Comparison of ENCODE assay signal across 1 cellular context in the genomic region with DNA sequence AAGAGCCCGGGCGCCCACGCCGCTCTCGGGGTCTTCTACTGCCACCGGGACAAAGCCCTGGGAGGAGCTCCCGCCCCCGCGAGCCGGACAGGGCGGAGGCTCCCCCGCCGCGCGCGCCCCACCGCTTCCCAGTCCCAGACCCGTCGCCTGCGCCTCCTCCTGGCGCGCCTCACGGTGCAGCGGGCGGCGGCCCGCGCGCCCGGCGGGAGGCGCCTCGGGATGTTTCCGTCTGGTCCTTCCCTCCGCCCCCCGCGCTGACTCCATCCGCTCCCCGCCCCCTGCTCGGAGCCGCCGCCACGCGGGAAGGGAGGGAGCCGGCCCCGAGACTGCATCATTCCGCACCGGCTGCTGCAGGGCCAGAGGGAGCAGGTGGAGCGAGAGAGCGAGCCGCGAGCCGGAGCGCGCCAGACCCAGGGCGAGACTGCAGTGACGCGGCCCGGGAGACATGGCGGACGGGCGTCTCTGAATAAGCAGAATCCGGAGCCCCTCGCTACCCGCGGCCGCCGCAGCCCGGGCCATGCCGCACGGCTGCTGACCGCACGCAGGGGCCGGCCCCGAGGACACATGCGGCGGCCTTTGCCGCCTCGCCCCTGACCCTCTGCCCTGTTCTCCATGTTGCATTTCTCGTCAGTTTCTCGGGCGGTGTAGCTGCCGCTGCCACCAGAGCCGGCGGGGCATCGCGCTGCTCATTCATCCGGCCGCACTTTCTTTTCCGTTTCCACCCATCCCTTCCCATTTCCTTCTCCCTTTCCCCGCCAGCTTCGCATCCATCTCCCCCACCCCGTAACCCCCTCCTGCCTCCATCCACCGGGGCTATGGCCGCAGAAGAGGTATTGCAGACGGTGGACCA.
TF ChIP-seq lines count a peak whose summit lies in the region.

A gene (plus strand): TSS at position 331 of the 850 bp plus-strand sequence. CDS start 485 bp downstream, at position 816.

TF ChIP-seq in K562, 482 proteins besides CTCF, POLR2A, EP300 and RAD21 (continued from another document and continues in another):
- TF ChIP-seq, protein P1, sequence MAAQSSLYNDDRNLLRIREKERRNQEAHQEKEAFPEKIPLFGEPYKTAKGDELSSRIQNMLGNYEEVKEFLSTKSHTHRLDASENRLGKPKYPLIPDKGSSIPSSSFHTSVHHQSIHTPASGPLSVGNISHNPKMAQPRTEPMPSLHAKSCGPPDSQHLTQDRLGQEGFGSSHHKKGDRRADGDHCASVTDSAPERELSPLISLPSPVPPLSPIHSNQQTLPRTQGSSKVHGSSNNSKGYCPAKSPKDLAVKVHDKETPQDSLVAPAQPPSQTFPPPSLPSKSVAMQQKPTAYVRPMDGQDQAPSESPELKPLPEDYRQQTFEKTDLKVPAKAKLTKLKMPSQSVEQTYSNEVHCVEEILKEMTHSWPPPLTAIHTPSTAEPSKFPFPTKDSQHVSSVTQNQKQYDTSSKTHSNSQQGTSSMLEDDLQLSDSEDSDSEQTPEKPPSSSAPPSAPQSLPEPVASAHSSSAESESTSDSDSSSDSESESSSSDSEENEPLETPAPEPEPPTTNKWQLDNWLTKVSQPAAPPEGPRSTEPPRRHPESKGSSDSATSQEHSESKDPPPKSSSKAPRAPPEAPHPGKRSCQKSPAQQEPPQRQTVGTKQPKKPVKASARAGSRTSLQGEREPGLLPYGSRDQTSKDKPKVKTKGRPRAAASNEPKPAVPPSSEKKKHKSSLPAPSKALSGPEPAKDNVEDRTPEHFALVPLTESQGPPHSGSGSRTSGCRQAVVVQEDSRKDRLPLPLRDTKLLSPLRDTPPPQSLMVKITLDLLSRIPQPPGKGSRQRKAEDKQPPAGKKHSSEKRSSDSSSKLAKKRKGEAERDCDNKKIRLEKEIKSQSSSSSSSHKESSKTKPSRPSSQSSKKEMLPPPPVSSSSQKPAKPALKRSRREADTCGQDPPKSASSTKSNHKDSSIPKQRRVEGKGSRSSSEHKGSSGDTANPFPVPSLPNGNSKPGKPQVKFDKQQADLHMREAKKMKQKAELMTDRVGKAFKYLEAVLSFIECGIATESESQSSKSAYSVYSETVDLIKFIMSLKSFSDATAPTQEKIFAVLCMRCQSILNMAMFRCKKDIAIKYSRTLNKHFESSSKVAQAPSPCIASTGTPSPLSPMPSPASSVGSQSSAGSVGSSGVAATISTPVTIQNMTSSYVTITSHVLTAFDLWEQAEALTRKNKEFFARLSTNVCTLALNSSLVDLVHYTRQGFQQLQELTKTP (IDR thresholded peaks at IDR 0.05; ENCODE audit: low read depth in 1 of 2, partially characterized antibody in 2 of 2), result no peak
- TF ChIP-seq MECOM (CRISPR knock-in tag; IDR thresholded peaks at IDR 0.05) (no peak), TEAD1 (CRISPR knock-in tag; IDR thresholded peaks at IDR 0.05) (no peak), ZNF696 (CRISPR knock-in tag; conservative IDR thresholded peaks at IDR 0.05) (no peak), MEIS2 (IDR thresholded peaks at IDR 0.05; ENCODE audit: partially characterized antibody) (peak; percentile 37), SAFB (IDR thresholded peaks at IDR 0.05; ENCODE audit: borderline replicate concordance, low read depth, low read length) (peak; percentile 41; the same call in 1 of the 2 replicates), MED1 (CRISPR knock-in tag; IDR thresholded peaks at IDR 0.05; ENCODE audit: borderline replicate concordance) (no peak), MCM7 (IDR thresholded peaks at IDR 0.05) (no peak), POLR2H (tag; IDR thresholded peaks at IDR 0.05; ENCODE audit: low read depth) (no peak), PHB (CRISPR knock-in tag; IDR thresholded peaks at IDR 0.05) (no peak), ZFP1 (CRISPR knock-in tag; IDR thresholded peaks at IDR 0.05) (no peak), BCL6 (CRISPR knock-in tag; IDR thresholded peaks at IDR 0.05) (no peak), ELF2 (CRISPR knock-in tag; IDR thresholded peaks at IDR 0.05) (no peak), RFX5 (IDR thresholded peaks at IDR 0.05; ENCODE audit: low read depth, low read length) (no peak), NELFE (IDR thresholded peaks at IDR 0.05; ENCODE audit: insufficient read depth, insufficient read length) (no peak), ZNF23 (CRISPR knock-in tag; IDR thresholded peaks at IDR 0.05) (no peak), ZNF146 (CRISPR knock-in tag; IDR thresholded peaks at IDR 0.05; ENCODE audit: unreplicated experiment) (no peak), ZNF274 (IDR thresholded peaks at IDR 0.05; ENCODE audit: borderline replicate concordance, low read depth, low read length) (no peak)
- TF ChIP-seq, protein P2, sequence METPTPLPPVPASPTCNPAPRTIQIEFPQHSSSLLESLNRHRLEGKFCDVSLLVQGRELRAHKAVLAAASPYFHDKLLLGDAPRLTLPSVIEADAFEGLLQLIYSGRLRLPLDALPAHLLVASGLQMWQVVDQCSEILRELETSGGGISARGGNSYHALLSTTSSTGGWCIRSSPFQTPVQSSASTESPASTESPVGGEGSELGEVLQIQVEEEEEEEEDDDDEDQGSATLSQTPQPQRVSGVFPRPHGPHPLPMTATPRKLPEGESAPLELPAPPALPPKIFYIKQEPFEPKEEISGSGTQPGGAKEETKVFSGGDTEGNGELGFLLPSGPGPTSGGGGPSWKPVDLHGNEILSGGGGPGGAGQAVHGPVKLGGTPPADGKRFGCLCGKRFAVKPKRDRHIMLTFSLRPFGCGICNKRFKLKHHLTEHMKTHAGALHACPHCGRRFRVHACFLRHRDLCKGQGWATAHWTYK (CRISPR knock-in tag; IDR thresholded peaks at IDR 0.05), result peak; percentile 37; the same call in 1 of the 2 replicates
- TF ChIP-seq, protein P3, sequence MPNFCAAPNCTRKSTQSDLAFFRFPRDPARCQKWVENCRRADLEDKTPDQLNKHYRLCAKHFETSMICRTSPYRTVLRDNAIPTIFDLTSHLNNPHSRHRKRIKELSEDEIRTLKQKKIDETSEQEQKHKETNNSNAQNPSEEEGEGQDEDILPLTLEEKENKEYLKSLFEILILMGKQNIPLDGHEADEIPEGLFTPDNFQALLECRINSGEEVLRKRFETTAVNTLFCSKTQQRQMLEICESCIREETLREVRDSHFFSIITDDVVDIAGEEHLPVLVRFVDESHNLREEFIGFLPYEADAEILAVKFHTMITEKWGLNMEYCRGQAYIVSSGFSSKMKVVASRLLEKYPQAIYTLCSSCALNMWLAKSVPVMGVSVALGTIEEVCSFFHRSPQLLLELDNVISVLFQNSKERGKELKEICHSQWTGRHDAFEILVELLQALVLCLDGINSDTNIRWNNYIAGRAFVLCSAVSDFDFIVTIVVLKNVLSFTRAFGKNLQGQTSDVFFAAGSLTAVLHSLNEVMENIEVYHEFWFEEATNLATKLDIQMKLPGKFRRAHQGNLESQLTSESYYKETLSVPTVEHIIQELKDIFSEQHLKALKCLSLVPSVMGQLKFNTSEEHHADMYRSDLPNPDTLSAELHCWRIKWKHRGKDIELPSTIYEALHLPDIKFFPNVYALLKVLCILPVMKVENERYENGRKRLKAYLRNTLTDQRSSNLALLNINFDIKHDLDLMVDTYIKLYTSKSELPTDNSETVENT (CRISPR knock-in tag; IDR thresholded peaks at IDR 0.05), result no peak; the same call in 1 of the 2 replicates
- TF ChIP-seq, protein P4, sequence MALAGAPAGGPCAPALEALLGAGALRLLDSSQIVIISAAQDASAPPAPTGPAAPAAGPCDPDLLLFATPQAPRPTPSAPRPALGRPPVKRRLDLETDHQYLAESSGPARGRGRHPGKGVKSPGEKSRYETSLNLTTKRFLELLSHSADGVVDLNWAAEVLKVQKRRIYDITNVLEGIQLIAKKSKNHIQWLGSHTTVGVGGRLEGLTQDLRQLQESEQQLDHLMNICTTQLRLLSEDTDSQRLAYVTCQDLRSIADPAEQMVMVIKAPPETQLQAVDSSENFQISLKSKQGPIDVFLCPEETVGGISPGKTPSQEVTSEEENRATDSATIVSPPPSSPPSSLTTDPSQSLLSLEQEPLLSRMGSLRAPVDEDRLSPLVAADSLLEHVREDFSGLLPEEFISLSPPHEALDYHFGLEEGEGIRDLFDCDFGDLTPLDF (CRISPR knock-in tag; IDR thresholded peaks at IDR 0.05), result no peak
- TF ChIP-seq, protein P5, sequence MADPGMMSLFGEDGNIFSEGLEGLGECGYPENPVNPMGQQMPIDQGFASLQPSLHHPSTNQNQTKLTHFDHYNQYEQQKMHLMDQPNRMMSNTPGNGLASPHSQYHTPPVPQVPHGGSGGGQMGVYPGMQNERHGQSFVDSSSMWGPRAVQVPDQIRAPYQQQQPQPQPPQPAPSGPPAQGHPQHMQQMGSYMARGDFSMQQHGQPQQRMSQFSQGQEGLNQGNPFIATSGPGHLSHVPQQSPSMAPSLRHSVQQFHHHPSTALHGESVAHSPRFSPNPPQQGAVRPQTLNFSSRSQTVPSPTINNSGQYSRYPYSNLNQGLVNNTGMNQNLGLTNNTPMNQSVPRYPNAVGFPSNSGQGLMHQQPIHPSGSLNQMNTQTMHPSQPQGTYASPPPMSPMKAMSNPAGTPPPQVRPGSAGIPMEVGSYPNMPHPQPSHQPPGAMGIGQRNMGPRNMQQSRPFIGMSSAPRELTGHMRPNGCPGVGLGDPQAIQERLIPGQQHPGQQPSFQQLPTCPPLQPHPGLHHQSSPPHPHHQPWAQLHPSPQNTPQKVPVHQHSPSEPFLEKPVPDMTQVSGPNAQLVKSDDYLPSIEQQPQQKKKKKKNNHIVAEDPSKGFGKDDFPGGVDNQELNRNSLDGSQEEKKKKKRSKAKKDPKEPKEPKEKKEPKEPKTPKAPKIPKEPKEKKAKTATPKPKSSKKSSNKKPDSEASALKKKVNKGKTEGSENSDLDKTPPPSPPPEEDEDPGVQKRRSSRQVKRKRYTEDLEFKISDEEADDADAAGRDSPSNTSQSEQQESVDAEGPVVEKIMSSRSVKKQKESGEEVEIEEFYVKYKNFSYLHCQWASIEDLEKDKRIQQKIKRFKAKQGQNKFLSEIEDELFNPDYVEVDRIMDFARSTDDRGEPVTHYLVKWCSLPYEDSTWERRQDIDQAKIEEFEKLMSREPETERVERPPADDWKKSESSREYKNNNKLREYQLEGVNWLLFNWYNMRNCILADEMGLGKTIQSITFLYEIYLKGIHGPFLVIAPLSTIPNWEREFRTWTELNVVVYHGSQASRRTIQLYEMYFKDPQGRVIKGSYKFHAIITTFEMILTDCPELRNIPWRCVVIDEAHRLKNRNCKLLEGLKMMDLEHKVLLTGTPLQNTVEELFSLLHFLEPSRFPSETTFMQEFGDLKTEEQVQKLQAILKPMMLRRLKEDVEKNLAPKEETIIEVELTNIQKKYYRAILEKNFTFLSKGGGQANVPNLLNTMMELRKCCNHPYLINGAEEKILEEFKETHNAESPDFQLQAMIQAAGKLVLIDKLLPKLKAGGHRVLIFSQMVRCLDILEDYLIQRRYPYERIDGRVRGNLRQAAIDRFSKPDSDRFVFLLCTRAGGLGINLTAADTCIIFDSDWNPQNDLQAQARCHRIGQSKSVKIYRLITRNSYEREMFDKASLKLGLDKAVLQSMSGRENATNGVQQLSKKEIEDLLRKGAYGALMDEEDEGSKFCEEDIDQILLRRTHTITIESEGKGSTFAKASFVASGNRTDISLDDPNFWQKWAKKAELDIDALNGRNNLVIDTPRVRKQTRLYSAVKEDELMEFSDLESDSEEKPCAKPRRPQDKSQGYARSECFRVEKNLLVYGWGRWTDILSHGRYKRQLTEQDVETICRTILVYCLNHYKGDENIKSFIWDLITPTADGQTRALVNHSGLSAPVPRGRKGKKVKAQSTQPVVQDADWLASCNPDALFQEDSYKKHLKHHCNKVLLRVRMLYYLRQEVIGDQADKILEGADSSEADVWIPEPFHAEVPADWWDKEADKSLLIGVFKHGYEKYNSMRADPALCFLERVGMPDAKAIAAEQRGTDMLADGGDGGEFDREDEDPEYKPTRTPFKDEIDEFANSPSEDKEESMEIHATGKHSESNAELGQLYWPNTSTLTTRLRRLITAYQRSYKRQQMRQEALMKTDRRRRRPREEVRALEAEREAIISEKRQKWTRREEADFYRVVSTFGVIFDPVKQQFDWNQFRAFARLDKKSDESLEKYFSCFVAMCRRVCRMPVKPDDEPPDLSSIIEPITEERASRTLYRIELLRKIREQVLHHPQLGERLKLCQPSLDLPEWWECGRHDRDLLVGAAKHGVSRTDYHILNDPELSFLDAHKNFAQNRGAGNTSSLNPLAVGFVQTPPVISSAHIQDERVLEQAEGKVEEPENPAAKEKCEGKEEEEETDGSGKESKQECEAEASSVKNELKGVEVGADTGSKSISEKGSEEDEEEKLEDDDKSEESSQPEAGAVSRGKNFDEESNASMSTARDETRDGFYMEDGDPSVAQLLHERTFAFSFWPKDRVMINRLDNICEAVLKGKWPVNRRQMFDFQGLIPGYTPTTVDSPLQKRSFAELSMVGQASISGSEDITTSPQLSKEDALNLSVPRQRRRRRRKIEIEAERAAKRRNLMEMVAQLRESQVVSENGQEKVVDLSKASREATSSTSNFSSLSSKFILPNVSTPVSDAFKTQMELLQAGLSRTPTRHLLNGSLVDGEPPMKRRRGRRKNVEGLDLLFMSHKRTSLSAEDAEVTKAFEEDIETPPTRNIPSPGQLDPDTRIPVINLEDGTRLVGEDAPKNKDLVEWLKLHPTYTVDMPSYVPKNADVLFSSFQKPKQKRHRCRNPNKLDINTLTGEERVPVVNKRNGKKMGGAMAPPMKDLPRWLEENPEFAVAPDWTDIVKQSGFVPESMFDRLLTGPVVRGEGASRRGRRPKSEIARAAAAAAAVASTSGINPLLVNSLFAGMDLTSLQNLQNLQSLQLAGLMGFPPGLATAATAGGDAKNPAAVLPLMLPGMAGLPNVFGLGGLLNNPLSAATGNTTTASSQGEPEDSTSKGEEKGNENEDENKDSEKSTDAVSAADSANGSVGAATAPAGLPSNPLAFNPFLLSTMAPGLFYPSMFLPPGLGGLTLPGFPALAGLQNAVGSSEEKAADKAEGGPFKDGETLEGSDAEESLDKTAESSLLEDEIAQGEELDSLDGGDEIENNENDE (IDR thresholded peaks at IDR 0.05; ENCODE audit: low read depth, low read length), result no peak
- TF ChIP-seq, protein P6, sequence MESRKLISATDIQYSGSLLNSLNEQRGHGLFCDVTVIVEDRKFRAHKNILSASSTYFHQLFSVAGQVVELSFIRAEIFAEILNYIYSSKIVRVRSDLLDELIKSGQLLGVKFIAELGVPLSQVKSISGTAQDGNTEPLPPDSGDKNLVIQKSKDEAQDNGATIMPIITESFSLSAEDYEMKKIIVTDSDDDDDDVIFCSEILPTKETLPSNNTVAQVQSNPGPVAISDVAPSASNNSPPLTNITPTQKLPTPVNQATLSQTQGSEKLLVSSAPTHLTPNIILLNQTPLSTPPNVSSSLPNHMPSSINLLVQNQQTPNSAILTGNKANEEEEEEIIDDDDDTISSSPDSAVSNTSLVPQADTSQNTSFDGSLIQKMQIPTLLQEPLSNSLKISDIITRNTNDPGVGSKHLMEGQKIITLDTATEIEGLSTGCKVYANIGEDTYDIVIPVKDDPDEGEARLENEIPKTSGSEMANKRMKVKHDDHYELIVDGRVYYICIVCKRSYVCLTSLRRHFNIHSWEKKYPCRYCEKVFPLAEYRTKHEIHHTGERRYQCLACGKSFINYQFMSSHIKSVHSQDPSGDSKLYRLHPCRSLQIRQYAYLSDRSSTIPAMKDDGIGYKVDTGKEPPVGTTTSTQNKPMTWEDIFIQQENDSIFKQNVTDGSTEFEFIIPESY (CRISPR knock-in tag; IDR thresholded peaks at IDR 0.05), result peak; percentile 63; the same call in 1 of the 2 replicates
- TF ChIP-seq, protein P7, sequence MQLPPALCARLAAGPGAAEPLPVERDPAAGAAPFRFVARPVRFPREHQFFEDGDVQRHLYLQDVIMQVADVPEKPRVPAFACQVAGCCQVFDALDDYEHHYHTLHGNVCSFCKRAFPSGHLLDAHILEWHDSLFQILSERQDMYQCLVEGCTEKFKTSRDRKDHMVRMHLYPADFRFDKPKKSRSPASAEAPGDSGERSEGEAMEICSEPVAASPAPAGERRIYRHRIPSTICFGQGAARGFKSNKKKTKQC (CRISPR knock-in tag; IDR thresholded peaks at IDR 0.05), result no peak; the same call in 1 of the 2 replicates
